In the genomic region with DNA sequence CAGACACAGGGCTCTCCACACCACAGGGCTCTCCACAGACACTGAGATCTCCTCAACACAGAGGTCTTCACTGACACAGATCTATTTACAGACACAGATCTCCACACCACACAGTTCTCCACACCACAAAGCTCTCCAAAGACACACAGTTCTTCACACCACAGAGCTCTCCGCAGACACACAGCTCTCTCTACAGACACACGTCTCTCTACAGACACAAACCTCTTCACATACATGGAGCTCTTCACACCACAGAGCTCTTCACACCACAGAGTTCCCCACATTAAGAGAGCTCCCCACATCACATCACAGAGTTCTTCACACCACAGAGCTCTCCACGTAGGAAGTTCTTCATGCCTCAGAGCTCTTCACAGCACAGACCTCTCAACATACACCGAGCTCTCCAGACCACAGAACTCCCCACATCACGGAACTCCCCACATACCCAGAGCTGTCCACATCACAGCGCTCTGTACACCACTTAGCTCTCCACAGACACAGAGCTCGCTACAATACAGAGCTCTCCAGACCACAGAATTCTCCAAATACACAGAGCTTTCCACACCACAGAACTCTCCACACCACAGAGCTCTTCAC, we compare ENCODE assay signal across 16 cellular contexts. TPM values are rescaled to one million over a fixed set of nuclear protein-coding genes. Genes with fewer than 3 reads are reported as not detected.
DNase-seq lines count a peak whose midpoint lies in the region; ATAC-seq and TF ChIP-seq lines count a peak whose summit lies in the region.
"Had no signal": no experiment of that assay in that cellular context is flagged by ENCODE, and none has a peak within 500 bp of the region (broad histone marks: within the 10 kb centered on the region; RNA-seq: fewer than 3 reads in every experiment).

No MANE protein-coding gene starts in this region.

- H3K27ac ChIP-seq in CD8-positive, alpha-beta T cell (ENCODE audit: low read depth, low read length): no peak overlapping the region
- H3K27ac ChIP-seq in psoas muscle: no peak overlapping the region
- H3K27ac ChIP-seq: cardiac muscle cell, vagina had no signal

- no peak for TF ChIP-seq POLR2A in NB4 (IDR thresholded peaks at IDR 0.05; ENCODE audit: extremely low read depth, insufficient read length)

- H3K36me3 Mint-ChIP-seq in CD8-positive, alpha-beta T cell: no peaks in the 10 kb centered on the region
- no peaks in the 10 kb centered on the region for H3K36me3 Mint-ChIP-seq in Calu3 (ENCODE audit: insufficient read depth, unreplicated experiment)

- H3K4me1 Mint-ChIP-seq in CD8-positive, alpha-beta T cell (ENCODE audit: low read depth): peaks cover 65% of the 10 kb centered on the region
- H3K4me1 Mint-ChIP-seq in Calu3 (ENCODE audit: low read depth, unreplicated experiment): peaks cover 6% of the 10 kb centered on the region

- peaks cover 8% of the 10 kb centered on the region for H3K9me3 ChIP-seq in CD8-positive, alpha-beta T cell (ENCODE audit: low read length)
- H3K9me3 ChIP-seq in psoas muscle: no peaks in the 10 kb centered on the region
- H3K9me3 ChIP-seq: MG63, vagina had no signal

- peak; percentile 9 for ATAC-seq in CD8-positive, alpha-beta T cell
- ATAC-seq in psoas muscle: no peak
- ATAC-seq: esophagus mucosa had no signal

- BruUV-seq in Calu3 (replicated peaks; lab: Mats Ljungman, UMichigan): no TSS peak

- DNase-seq in CD8-positive, alpha-beta T cell: no peak
- DNase-seq in GM12865 (ENCODE audit: low read depth) (peak; percentile 44), NB4 (ENCODE audit: low read depth) (peak; percentile 49), myocyte (ENCODE audit: low read depth) (peak; percentile 35), DMS 273 (lab: John Stamatoyannopoulos, UW; ENCODE audit: unreplicated experiment) (no peak), psoas muscle (no peak), Calu3 (no peak)
- DNase-seq: COR-L47, MG63, NCI-H187, NCI-H345, SW 1271 had no signal

- peaks cover 68% of the 10 kb centered on the region for H3K4me1 ChIP-seq in CD8-positive, alpha-beta T cell (ENCODE audit: insufficient read depth, low read length)
- no peaks in the 10 kb centered on the region for H3K4me1 ChIP-seq in psoas muscle
- H3K4me1 ChIP-seq: vagina had no signal

- peaks cover 7% of the 10 kb centered on the region for H3K9me3 Mint-ChIP-seq in CD8-positive, alpha-beta T cell
- no peaks in the 10 kb centered on the region for H3K9me3 Mint-ChIP-seq in Calu3 (ENCODE audit: low read depth, unreplicated experiment)
- H3K9me3 Mint-ChIP-seq: activated T-helper 2 cell treated with anti-CD3 and anti-CD28 coated beads, Interferon-gamma antibody, Interleukin-2, Interleukin-4, amounts not matched to agents 10 μg/mL and 5 μg/mL and 100 μg/mL, durations not matched to agents 14 hours and 24 hours and 36 hours had no signal

- peak overlapping the region; percentile 12 for H3K27ac Mint-ChIP-seq in CD8-positive, alpha-beta T cell
- H3K27ac Mint-ChIP-seq in Calu3 (ENCODE audit: unreplicated experiment): no peak overlapping the region
- H3K27ac Mint-ChIP-seq: activated T-helper 2 cell treated with anti-CD3 and anti-CD28 coated beads, Interferon-gamma antibody, Interleukin-2, Interleukin-4, amounts not matched to agents 10 μg/mL and 5 μg/mL and 100 μg/mL, durations not matched to agents 14 hours and 24 hours and 36 hours had no signal

- peaks cover 24% of the 10 kb centered on the region for H3K27me3 Mint-ChIP-seq in CD8-positive, alpha-beta T cell (ENCODE audit: low read depth)
- peaks cover 52% of the 10 kb centered on the region for H3K27me3 Mint-ChIP-seq in Calu3 (ENCODE audit: unreplicated experiment)

- no peak for TF ChIP-seq CTCF in CD8-positive, alpha-beta T cell (IDR thresholded peaks at IDR 0.05)
- no peak for TF ChIP-seq CTCF in GM12865 (IDR thresholded peaks at IDR 0.05; ENCODE audit: insufficient read depth, low read depth, low read length, missing control alignments)
- no peak for TF ChIP-seq CTCF in NB4 (IDR thresholded peaks at IDR 0.05; ENCODE audit: low read depth, low read length)
- TF ChIP-seq CTCF in psoas muscle (IDR thresholded peaks at IDR 0.05): no peak
- no peak for TF ChIP-seq CTCF in Calu3 (IDR thresholded peaks at IDR 0.05; ENCODE audit: unreplicated experiment)

- POLR2A ChIA-PET in CD8-positive, alpha-beta T cell (lab: Charles Lee): interaction anchor here (1.6 kb wide), 1 partner anchor 748 kb away, joined by 4 read pairs; the partner anchor contains the start of gene PSMB1

- 57 to 78% (median 63%) methylated on average over 7 of the region's 7 CpGs for WGBS in psoas muscle, 3 donors

- H3K36me3 ChIP-seq in CD8-positive, alpha-beta T cell (ENCODE audit: insufficient read depth, low read length): no peaks in the 10 kb centered on the region
- H3K36me3 ChIP-seq in psoas muscle (ENCODE audit: insufficient read depth in 1 of 2, low read depth in 1 of 2): no peaks in the 10 kb centered on the region
- H3K36me3 ChIP-seq: cardiac muscle cell, MG63, vagina had no signal

- intact Hi-C loops in CD8-positive, alpha-beta T cell (cut with DNase I, micrococcal nuclease): no loop called here
- intact Hi-C loops in psoas muscle (cut with DNase I) (no loop called here), Calu3 (cut with micrococcal nuclease; ENCODE audit: unreplicated experiment) (no loop called here)

- H3K4me3 ChIP-seq in CD8-positive, alpha-beta T cell (ENCODE audit: low read depth, low read length): no peak overlapping the region
- H3K4me3 ChIP-seq in GM12865 (ENCODE audit: low read depth, low read length): no peak overlapping the region
- no peak overlapping the region for H3K4me3 ChIP-seq in NB4 (ENCODE audit: low read depth, low read length)
- H3K4me3 ChIP-seq in psoas muscle: no peak overlapping the region
- H3K4me3 ChIP-seq: cardiac muscle cell, MG63, vagina had no signal

- no peaks in the 10 kb centered on the region for H3K27me3 ChIP-seq in CD8-positive, alpha-beta T cell (ENCODE audit: insufficient read depth, low read length)
- H3K27me3 ChIP-seq in psoas muscle (ENCODE audit: insufficient read depth in 3 of 3, low read length in 2 of 3): peaks cover 0 to 32% (median 0%) of the 10 kb centered on the region in 3 donors
- H3K27me3 ChIP-seq: cardiac muscle cell, vagina had no signal

- CTCF ChIA-PET in CD8-positive, alpha-beta T cell (lab: Charles Lee): interaction anchor here (0.8 to 5.1 kb wide), 6 partner anchors 9 to 725 kb away, joined by 3 to 52 read pairs (median 5); no protein-coding TSS in a partner anchor
- CTCF ChIA-PET in Calu3 (lab: Charles Lee): interaction anchor here (0.5 kb wide), 1 partner anchor 735 kb away, joined by 3 read pairs; no protein-coding TSS in a partner anchor

- H3K4me3 Mint-ChIP-seq in CD8-positive, alpha-beta T cell: no peak overlapping the region
- no peak overlapping the region for H3K4me3 Mint-ChIP-seq in Calu3 (ENCODE audit: low read depth, unreplicated experiment)

RNA-seq across cellular contexts. Expression of gene ERMARD, which starts 53.9 kb away (rescaled TPM):
- total RNA-seq in CD8-positive, alpha-beta T cell: 10 to 100 TPM; 21.2 to 23.2 TPM
- total RNA-seq in myocyte: 13.5 and 20.8 TPM in 2 replicates
- polyA plus RNA-seq in myocyte (2012): 26.9 TPM
- total RNA-seq in psoas muscle: 10 to 100 TPM in 3 of 4 donors, 1 to 10 TPM in 1; 9.4 to 11.8 (median 11.2) TPM
- polyA plus RNA-seq in psoas muscle: 10 to 100 TPM in 2 of 3 donors, 1 to 10 TPM in 1; 7.9 to 13.3 (median 11.4) TPM
- 16.2 and 22.0 TPM in 2 replicates for total RNA-seq in Calu3 (2022)

RNA-seq across cellular contexts. Expression of gene DYNLT2, which starts 54.0 kb away (rescaled TPM):
- total RNA-seq in CD8-positive, alpha-beta T cell: 1 to 10 TPM; 3.6 to 3.7 TPM
- total RNA-seq in myocyte (3.0 and 3.1 TPM in 2 replicates), psoas muscle (1 to 10 TPM in 2 of 4 donors, under 1 TPM in 2; 0.73 to 1.3 (median 0.90) TPM), Calu3 (2022) (2.7 and 3.4 TPM in 2 replicates)
- 1.3 TPM for polyA plus RNA-seq in myocyte (2012)
- polyA plus RNA-seq in psoas muscle: 1 to 10 TPM in 2 of 3 donors, under 1 TPM in 1; 0.93 to 2.8 (median 1.4) TPM

Comparison
In these comparisons a context has a peak if more than half of its experiments do, and no peak if none do; other contexts are left out.
1. DNase-seq: peak in GM12865 (single experiment), NB4 (single experiment) and myocyte (single experiment); none in CD8-positive, alpha-beta T cell (0 of 7), DMS 273 (single experiment), psoas muscle (0 of 2) and Calu3 (single experiment).